ENCODE assay signal across 9 cellular contexts in the genomic region with DNA sequence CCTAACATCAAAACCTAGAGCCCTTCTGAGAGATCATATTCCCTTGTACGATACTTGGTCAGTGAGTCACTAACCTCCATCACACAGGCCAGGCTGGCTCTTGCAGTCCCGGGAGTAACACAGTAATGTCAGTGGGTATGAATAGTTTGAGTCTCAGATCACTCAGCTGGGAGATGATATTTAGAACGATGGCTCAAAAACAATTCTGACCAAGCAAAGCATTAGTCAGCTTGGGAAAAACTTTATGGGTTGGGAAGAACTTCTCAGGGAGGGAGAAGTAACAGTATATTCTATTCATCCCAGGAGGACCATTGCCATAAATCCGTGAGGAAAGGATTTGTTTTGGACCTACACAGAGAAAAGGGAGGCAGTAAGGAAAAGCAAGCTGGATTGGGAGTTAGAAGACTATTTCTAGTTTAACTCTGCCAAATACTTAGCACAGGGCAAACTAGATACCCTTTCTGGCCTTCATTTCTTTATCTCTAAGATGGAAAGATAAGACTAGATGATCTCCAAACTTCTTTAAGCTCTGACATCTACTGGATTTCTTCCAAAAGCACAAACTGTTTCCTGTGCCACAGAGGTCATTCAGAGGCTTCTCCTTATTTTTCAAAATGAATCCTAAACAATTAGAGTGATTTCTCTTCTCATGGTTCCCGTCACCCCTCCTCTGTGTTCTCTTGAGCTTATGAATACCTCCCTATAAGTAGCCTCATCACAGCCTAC.
DNase-seq lines count a peak whose midpoint lies in the region; ATAC-seq, FAIRE-seq and TF ChIP-seq lines count a peak whose summit lies in the region.
"Had no signal": no experiment of that assay in that cellular context is flagged by ENCODE, and none has a peak within 500 bp of the region (broad histone marks: within the 10 kb centered on the region; RNA-seq: fewer than 3 reads in every experiment).

No MANE protein-coding gene starts in this region.

- H3K4me3 Mint-ChIP-seq in activated T-helper 1 cell treated with anti-CD3 and anti-CD28 coated beads, Interleukin-12 subunit alpha, Interleukin-12 subunit beta, Interleukin-2, Interleukin-4 antibody, amounts not matched to agents 30 ng/mL and 10 ng/mL and 1 ng/mL, durations not matched to agents 14 hours and 24 hours and 36 hours = no peak overlapping the region

- no peaks in the 10 kb centered on the region for H3K36me3 ChIP-seq in breast epithelium
- no peaks in the 10 kb centered on the region for H3K36me3 ChIP-seq in muscle layer of colon (ENCODE audit: insufficient read depth, low read length)

- no peak overlapping the region for H3K9ac ChIP-seq in muscle layer of colon (ENCODE audit: low read length)

- intact Hi-C loops in breast epithelium (cut with DNase I; ENCODE audit: low total_unique reads) = loop anchor here (10.0 kb wide), 1 partner anchor 66 kb away; no protein-coding TSS in a partner anchor
- intact Hi-C loops in activated T-helper 1 cell treated with anti-CD3 and anti-CD28 coated beads, Interleukin-12 subunit alpha, Interleukin-12 subunit beta, Interleukin-2, Interleukin-4 antibody, amounts not matched to agents 30 ng/mL and 10 ng/mL and 1 ng/mL, durations not matched to agents 14 hours and 24 hours and 36 hours (cut with micrococcal nuclease) = no loop called here

- peaks cover 6% of the 10 kb centered on the region for H3K4me1 Mint-ChIP-seq in activated T-helper 1 cell treated with anti-CD3 and anti-CD28 coated beads, Interleukin-12 subunit alpha, Interleukin-12 subunit beta, Interleukin-2, Interleukin-4 antibody, amounts not matched to agents 30 ng/mL and 10 ng/mL and 1 ng/mL, durations not matched to agents 14 hours and 24 hours and 36 hours (ENCODE audit: low read depth)

- no peak for TF ChIP-seq CTCF in AG09319 (IDR thresholded peaks at IDR 0.05; ENCODE audit: low read depth, low read length)
- TF ChIP-seq CTCF in breast epithelium (IDR thresholded peaks at IDR 0.05) = no peak

- no peak overlapping the region for H3K27ac Mint-ChIP-seq in activated T-helper 1 cell treated with anti-CD3 and anti-CD28 coated beads, Interleukin-12 subunit alpha, Interleukin-12 subunit beta, Interleukin-2, Interleukin-4 antibody, amounts not matched to agents 30 ng/mL and 10 ng/mL and 1 ng/mL, durations not matched to agents 14 hours and 24 hours and 36 hours

- no peaks in the 10 kb centered on the region for H3K9me3 ChIP-seq in breast epithelium
- H3K9me3 ChIP-seq in muscle layer of colon (ENCODE audit: low read length) = no peaks in the 10 kb centered on the region

- H3K9me3 Mint-ChIP-seq in activated T-helper 1 cell treated with anti-CD3 and anti-CD28 coated beads, Interleukin-12 subunit alpha, Interleukin-12 subunit beta, Interleukin-2, Interleukin-4 antibody, amounts not matched to agents 30 ng/mL and 10 ng/mL and 1 ng/mL, durations not matched to agents 14 hours and 24 hours and 36 hours = peaks cover 3% of the 10 kb centered on the region

- no peak for TF ChIP-seq POLR2A in breast epithelium (IDR thresholded peaks at IDR 0.05)

- in situ Hi-C loops in KBM-7 (cut with MboI; ENCODE audit: low pct_unique_long_range_greater_than_20kb, low sequenced_read_pairs) = loop anchor here (25.0 kb wide), 1 partner anchor 513 kb away; no protein-coding TSS in a partner anchor

- no peaks in the 10 kb centered on the region for H3K36me3 Mint-ChIP-seq in activated T-helper 1 cell treated with anti-CD3 and anti-CD28 coated beads, Interleukin-12 subunit alpha, Interleukin-12 subunit beta, Interleukin-2, Interleukin-4 antibody, amounts not matched to agents 30 ng/mL and 10 ng/mL and 1 ng/mL, durations not matched to agents 14 hours and 24 hours and 36 hours (ENCODE audit: low read depth)

- H3K4me1 ChIP-seq in breast epithelium (no peaks in the 10 kb centered on the region), muscle layer of colon (ENCODE audit: insufficient read depth, low read length) (peaks cover 23% of the 10 kb centered on the region)

- FAIRE-seq in HTR-8/SVneo (lab: Jason Lieb, UNC) (peak; percentile 60), frontal cortex (lab: Jason Lieb, UNC) (no peak)

- H3K27me3 Mint-ChIP-seq in activated T-helper 1 cell treated with anti-CD3 and anti-CD28 coated beads, Interleukin-12 subunit alpha, Interleukin-12 subunit beta, Interleukin-2, Interleukin-4 antibody, amounts not matched to agents 30 ng/mL and 10 ng/mL and 1 ng/mL, durations not matched to agents 14 hours and 24 hours and 36 hours (ENCODE audit: insufficient read depth) = no peaks in the 10 kb centered on the region

- H3K27me3 ChIP-seq in breast epithelium = no peaks in the 10 kb centered on the region
- H3K27me3 ChIP-seq in muscle layer of colon (ENCODE audit: control insufficient read depth in 1 of 2, insufficient read depth in 2 of 2, low read length in 2 of 2) = no peaks in the 10 kb centered on the region

- ATAC-seq in GM18873 (IDR thresholded peaks at IDR 0.05; ENCODE audit: low FRiP score, unreplicated experiment) = no peak

- no peak overlapping the region for H3K4me3 ChIP-seq in breast epithelium
- H3K4me3 ChIP-seq in muscle layer of colon (ENCODE audit: low read depth in 1 of 2, low read length in 2 of 2) = no peak overlapping the region

- DNase-seq in AG09319 (ENCODE audit: extremely low read depth, low read depth) (peak; percentile 87), HTR-8/SVneo (ENCODE audit: insufficient read length, low spot score) (peak; percentile 70), breast epithelium (ENCODE audit: low spot score in 2 of 2) (no peak), KBM-7 (no peak), frontal cortex (ENCODE audit: low spot score in 2 of 2) (no peak)
- no peak for DNase-seq in activated T-helper 1 cell treated with anti-CD3 and anti-CD28 coated beads, Interleukin-12 subunit alpha, Interleukin-12 subunit beta, Interleukin-2, Interleukin-4 antibody, amounts not matched to agents 30 ng/mL and 10 ng/mL and 1 ng/mL, durations not matched to agents 14 hours and 24 hours and 36 hours (ENCODE audit: low spot score)

- H3K27ac ChIP-seq in breast epithelium (peak overlapping the region; percentile 69 to 89), muscle layer of colon (ENCODE audit: low read depth, low read length) (peak overlapping the region; percentile 38)
- H3K27ac ChIP-seq: HL-60 had no signal

Comparison
In these comparisons a context has a peak if more than half of its experiments do, and no peak if none do; other contexts are left out.
1. DNase-seq: peak in AG09319 (single experiment) and HTR-8/SVneo (single experiment); none in breast epithelium (0 of 2), KBM-7 (single experiment), activated T-helper 1 cell treated with anti-CD3 and anti-CD28 coated beads, Interleukin-12 subunit alpha, Interleukin-12 subunit beta, Interleukin-2, Interleukin-4 antibody, amounts not matched to agents 30 ng/mL and 10 ng/mL and 1 ng/mL, durations not matched to agents 14 hours and 24 hours and 36 hours (single experiment) and frontal cortex (0 of 2).